9 cellular contexts compared by ENCODE assay signal in genomic region chr12:99767809-99768208, GRCh38.
DNase-seq lines count a peak whose midpoint lies in the region; ATAC-seq and TF ChIP-seq lines count a peak whose summit lies in the region.
"Had no signal": no experiment of that assay in that cellular context is flagged by ENCODE, and none has a peak within 500 bp of the region (broad histone marks: within the 10 kb centered on the region; RNA-seq: fewer than 3 reads in every experiment).

No MANE protein-coding gene starts in this region.

- H3K4me1 ChIP-seq in psoas muscle (no peaks in the 10 kb centered on the region), mucosa of descending colon (ENCODE audit: low read depth) (no peaks in the 10 kb centered on the region)

- H3K36me3 ChIP-seq in psoas muscle (ENCODE audit: insufficient read depth in 1 of 2, low read depth in 1 of 2), result no peaks in the 10 kb centered on the region
- H3K36me3 ChIP-seq in mucosa of descending colon (ENCODE audit: low read depth), result no peaks in the 10 kb centered on the region

- H3K9me3 ChIP-seq in psoas muscle (no peaks in the 10 kb centered on the region), mucosa of descending colon (no peaks in the 10 kb centered on the region)

- peak overlapping the region; percentile 44 for H3K4me3 ChIP-seq in psoas muscle
- no peak overlapping the region for H3K4me3 ChIP-seq in mucosa of descending colon

- no peak overlapping the region for H3K27ac ChIP-seq in psoas muscle

- in situ Hi-C loops in GM13977 (cut with MboI; ENCODE audit: low pct_unique_long_range_greater_than_20kb, low sequenced_read_pairs, unreplicated experiment), result loop anchor here (25.0 kb wide), 1 partner anchor 381 kb away; no protein-coding TSS in a partner anchor

- TF ChIP-seq CTCF in GM13977 (IDR thresholded peaks at IDR 0.05; ENCODE audit: extremely low read depth, insufficient read depth, missing control alignments), result peak; percentile 51
- peak; percentile 44 for TF ChIP-seq CTCF in psoas muscle (IDR thresholded peaks at IDR 0.05)
- no peak for TF ChIP-seq CTCF in mucosa of descending colon (IDR thresholded peaks at IDR 0.05)

- no peaks in the 10 kb centered on the region for H3K27me3 ChIP-seq in psoas muscle (ENCODE audit: insufficient read depth in 3 of 3, low read length in 2 of 3)

- 4 to 18% (median 6%) methylated on average over 1 of the region's 1 CpG for WGBS in psoas muscle, 3 donors

- intact Hi-C loops in psoas muscle (cut with DNase I) (loop anchor here (5.0 kb wide), 1 partner anchor 726 kb away; no protein-coding TSS in a partner anchor), mucosa of descending colon (cut with DNase I, micrococcal nuclease) (loop anchor here in 1 of 2 donors (10.0 kb wide), 1 partner anchor 723 kb away; no protein-coding TSS in a partner anchor), Right ventricle myocardium inferior (cut with DNase I) (loop anchor here (10.0 kb wide), 1 partner anchor 723 kb away; no protein-coding TSS in a partner anchor)

- DNase-seq in GM13977 (ENCODE audit: low spot score) (no peak), NCI-H2227 (lab: John Stamatoyannopoulos, UW; ENCODE audit: unreplicated experiment) (peak; percentile 15), dermis blood vessel endothelial cell (peak; percentile 5), psoas muscle (no peak), NK-92 (lab: John Stamatoyannopoulos, UW; ENCODE audit: unreplicated experiment) (no peak), mucosa of descending colon (no peak), Right ventricle myocardium inferior (ENCODE audit: missing footprints) (no peak)
- DNase-seq: naive B cell had no signal

- no peak for ATAC-seq in psoas muscle
- ATAC-seq in mucosa of descending colon, result no peak
- ATAC-seq in Right ventricle myocardium inferior, result no peak
- ATAC-seq in HG03025 (IDR thresholded peaks at IDR 0.05; ENCODE audit: low FRiP score, unreplicated experiment), result no peak

Comparison
In these comparisons a context has a peak if more than half of its experiments do, and no peak if none do; other contexts are left out.
1. DNase-seq: peak in NCI-H2227 (single experiment) and dermis blood vessel endothelial cell (single experiment); none in GM13977 (single experiment), psoas muscle (0 of 2), NK-92 (single experiment), mucosa of descending colon (0 of 3) and Right ventricle myocardium inferior (single experiment).